Comparison of ENCODE assay signal across 36 cellular contexts in genomic region chr10:72862957-72863356, GRCh38. TPM values are rescaled to one million over a fixed set of nuclear protein-coding genes. Genes with fewer than 3 reads are reported as not detected.
"Had no signal": no experiment of that assay in that cellular context is flagged by ENCODE, and none has a peak within 500 bp of the region (broad histone marks: within the 10 kb centered on the region; RNA-seq: fewer than 3 reads in every experiment).

No MANE protein-coding gene starts in this region.

- DNase-seq: activated CD4-positive, alpha-beta memory T cell treated with anti-CD3 and anti-CD28 coated beads, Interleukin-2, amount 10 ng/mL, durations not matched to agents 7 days and 5 days; activated CD4-positive, alpha-beta T cell treated with anti-CD3 and anti-CD28 coated beads for 1 hour; activated CD4-positive, alpha-beta T cell treated with anti-CD3 and anti-CD28 coated beads for 36 hours; activated CD4-positive, alpha-beta T cell treated with anti-CD3 and anti-CD28 coated beads for 48 hours; activated CD4-positive, alpha-beta T cell treated with anti-CD3 and anti-CD28 coated beads, Interleukin-2, amount 10 ng/mL, durations not matched to agents 7 days and 5 days; activated CD4-positive, alpha-beta T cell treated with anti-CD3 and anti-CD28 coated beads, Interleukin-2, amount 50 U/mL, for 48 hours; activated CD4-positive, CD25-positive, alpha-beta regulatory T cell; activated CD8-positive, alpha-beta memory T cell treated with anti-CD3 and anti-CD28 coated beads for 24 hours; activated CD8-positive, alpha-beta memory T cell treated with anti-CD3 and anti-CD28 coated beads, Interleukin-2, amount 10 ng/mL, durations not matched to agents 7 days and 5 days; activated CD8-positive, alpha-beta memory T cell treated with anti-CD3 and anti-CD28 coated beads, Interleukin-2, amount 50 U/mL, for 48 hours; activated CD8-positive, alpha-beta T cell treated with anti-CD3 and anti-CD28 coated beads, Interleukin-2, amount 10 ng/mL, durations not matched to agents 7 days and 5 days; activated effector memory CD4-positive, alpha-beta T cell treated with anti-CD3 and anti-CD28 coated beads, Interleukin-2, amount 50 U/mL, for 16 hours; activated gamma-delta T cell treated with Interleukin-2 at 50 U/mL for 16 hours; activated naive CD4-positive, alpha-beta T cell; activated naive CD4-positive, alpha-beta T cell treated with anti-CD3 and anti-CD28 coated beads for 36 hours; activated naive CD4-positive, alpha-beta T cell treated with anti-CD3 and anti-CD28 coated beads, Interleukin-2, amount 50 U/mL, for 16 hours; activated naive CD8-positive, alpha-beta T cell treated with anti-CD3 and anti-CD28 coated beads for 36 hours; activated T-cell treated with anti-CD3 and anti-CD28 coated beads, Interleukin-2, amount 50 U/mL, for 24 hours; activated T-cell treated with anti-CD3 and anti-CD28 coated beads, Interleukin-2, amount 50 U/mL, for 48 hours; adrenal gland; amniotic stem cell; aorta; body of pancreas; brain microvascular endothelial cell; central memory CD4-positive, alpha-beta T cell; T-helper 2 cell; T-helper 9 cell had no signal

- H3K9me3 Mint-ChIP-seq: activated CD4-positive, alpha-beta memory T cell treated with anti-CD3 and anti-CD28 coated beads, Interleukin-2, amount 10 ng/mL, durations not matched to agents 7 days and 5 days; activated CD4-positive, alpha-beta T cell treated with anti-CD3 and anti-CD28 coated beads, Interleukin-2, amount 10 ng/mL, durations not matched to agents 7 days and 5 days; activated naive CD4-positive, alpha-beta T cell treated with anti-CD3 and anti-CD28 coated beads for 36 hours; activated naive CD4-positive, alpha-beta T cell treated with anti-CD3 and anti-CD28 coated beads, Interleukin-2, amount 50 U/mL, for 72 hours; activated naive CD8-positive, alpha-beta T cell treated with anti-CD3 and anti-CD28 coated beads for 36 hours; activated T-cell treated with anti-CD3 and anti-CD28 coated beads, Interleukin-2, amount 50 U/mL, for 24 hours; activated T-helper 17 cell treated with anti-CD3 and anti-CD28 coated beads, Interleukin-2, amount 50 U/mL, for 72 hours; T-helper 1 cell treated with Interleukin-12 subunit alpha and Interleukin-12 subunit beta and Interleukin-4 antibody, amounts not matched to agents 30 μg/mL and 1 μg/mL, for 36 hours; T-helper 2 cell treated with Interferon-gamma antibody and Interleukin-4, amounts not matched to agents 5 μg/mL and 100 μg/mL, for 36 hours had no signal

- H3K9me3 ChIP-seq: adrenal gland, body of pancreas, breast epithelium had no signal

- H3K4me1 Mint-ChIP-seq: activated CD4-positive, alpha-beta memory T cell treated with anti-CD3 and anti-CD28 coated beads, Interleukin-2, amount 10 ng/mL, durations not matched to agents 7 days and 5 days; activated CD4-positive, alpha-beta T cell treated with anti-CD3 and anti-CD28 coated beads for 36 hours; activated CD4-positive, alpha-beta T cell treated with anti-CD3 and anti-CD28 coated beads, Interleukin-2, amount 10 ng/mL, durations not matched to agents 7 days and 5 days; activated CD8-positive, alpha-beta memory T cell treated with anti-CD3 and anti-CD28 coated beads, Interleukin-2, amount 10 ng/mL, durations not matched to agents 7 days and 5 days; activated naive CD8-positive, alpha-beta T cell treated with anti-CD3 and anti-CD28 coated beads for 36 hours; activated T-helper 17 cell treated with anti-CD3 and anti-CD28 coated beads, Interleukin-2, amount 50 U/mL, for 72 hours had no signal

- H3K4me3 Mint-ChIP-seq: activated CD4-positive, alpha-beta memory T cell treated with anti-CD3 and anti-CD28 coated beads, Interleukin-2, amount 10 ng/mL, durations not matched to agents 7 days and 5 days; activated CD4-positive, alpha-beta T cell treated with anti-CD3 and anti-CD28 coated beads for 36 hours; activated CD4-positive, alpha-beta T cell treated with anti-CD3 and anti-CD28 coated beads, Interleukin-2, amount 10 ng/mL, durations not matched to agents 7 days and 5 days; activated CD8-positive, alpha-beta memory T cell treated with anti-CD3 and anti-CD28 coated beads, Interleukin-2, amount 10 ng/mL, durations not matched to agents 7 days and 5 days; activated CD8-positive, alpha-beta T cell treated with anti-CD3 and anti-CD28 coated beads, Interleukin-2, amount 10 ng/mL, durations not matched to agents 7 days and 5 days; activated naive CD4-positive, alpha-beta T cell treated with anti-CD3 and anti-CD28 coated beads for 36 hours; activated naive CD8-positive, alpha-beta T cell treated with anti-CD3 and anti-CD28 coated beads for 36 hours; activated T-cell treated with anti-CD3 and anti-CD28 coated beads, Interleukin-2, amount 50 U/mL, for 24 hours; activated T-helper 17 cell treated with anti-CD3 and anti-CD28 coated beads, Interleukin-2, amount 50 U/mL, for 72 hours; T-helper 1 cell treated with Interleukin-12 subunit alpha and Interleukin-12 subunit beta and Interleukin-4 antibody, amounts not matched to agents 30 μg/mL and 1 μg/mL, for 36 hours; T-helper 2 cell treated with Interferon-gamma antibody and Interleukin-4, amounts not matched to agents 5 μg/mL and 100 μg/mL, for 36 hours had no signal

- H3K27me3 ChIP-seq: adrenal gland, body of pancreas, brain microvascular endothelial cell, breast epithelium had no signal

- H3K27me3 Mint-ChIP-seq: activated CD4-positive, alpha-beta memory T cell treated with anti-CD3 and anti-CD28 coated beads, Interleukin-2, amount 10 ng/mL, durations not matched to agents 7 days and 5 days; activated CD4-positive, alpha-beta T cell treated with anti-CD3 and anti-CD28 coated beads for 36 hours; activated CD4-positive, alpha-beta T cell treated with anti-CD3 and anti-CD28 coated beads, Interleukin-2, amount 10 ng/mL, durations not matched to agents 7 days and 5 days; activated CD8-positive, alpha-beta memory T cell treated with anti-CD3 and anti-CD28 coated beads, Interleukin-2, amount 10 ng/mL, durations not matched to agents 7 days and 5 days; activated naive CD8-positive, alpha-beta T cell treated with anti-CD3 and anti-CD28 coated beads for 36 hours; activated T-cell treated with anti-CD3 and anti-CD28 coated beads, Interleukin-2, amount 50 U/mL, for 24 hours; activated T-helper 17 cell treated with anti-CD3 and anti-CD28 coated beads, Interleukin-2, amount 50 U/mL, for 72 hours had no signal

- ATAC-seq: activated CD4-positive, alpha-beta T cell treated with anti-CD3 and anti-CD28 coated beads for 36 hours; activated CD4-positive, CD25-positive, alpha-beta regulatory T cell treated with anti-CD3 and anti-CD28 coated beads, Interleukin-2, amount 50 U/mL, for 24 hours; activated CD8-positive, alpha-beta memory T cell treated with anti-CD3 and anti-CD28 coated beads, Interleukin-2, amount 10 ng/mL, durations not matched to agents 7 days and 5 days; activated CD8-positive, alpha-beta T cell treated with anti-CD3 and anti-CD28 coated beads, Interleukin-2, amount 10 ng/mL, durations not matched to agents 7 days and 5 days; activated naive CD4-positive, alpha-beta T cell treated with anti-CD3 and anti-CD28 coated beads, Interleukin-2, amount 50 U/mL, for 72 hours; activated T-helper 17 cell treated with anti-CD3 and anti-CD28 coated beads, Interleukin-2, amount 50 U/mL, for 72 hours; body of pancreas had no signal

- H3K36me3 ChIP-seq: adrenal gland, brain microvascular endothelial cell, breast epithelium had no signal

- H3K36me3 Mint-ChIP-seq: activated naive CD4-positive, alpha-beta T cell treated with anti-CD3 and anti-CD28 coated beads, Interleukin-2, amount 50 U/mL, for 72 hours had no signal

- H3K4me3 ChIP-seq: adrenal gland, body of pancreas, breast epithelium had no signal

- H3K27ac ChIP-seq: adrenal gland, body of pancreas, brain microvascular endothelial cell, breast epithelium, VCaP had no signal

- FAIRE-seq: astrocyte, TTC549 had no signal

- H3K4me1 ChIP-seq: adrenal gland, body of pancreas, breast epithelium had no signal

- H3K27ac Mint-ChIP-seq: activated CD4-positive, alpha-beta memory T cell treated with anti-CD3 and anti-CD28 coated beads, Interleukin-2, amount 10 ng/mL, durations not matched to agents 7 days and 5 days; activated CD4-positive, alpha-beta T cell treated with anti-CD3 and anti-CD28 coated beads for 36 hours; activated CD4-positive, alpha-beta T cell treated with anti-CD3 and anti-CD28 coated beads, Interleukin-2, amount 10 ng/mL, durations not matched to agents 7 days and 5 days; activated CD8-positive, alpha-beta memory T cell treated with anti-CD3 and anti-CD28 coated beads, Interleukin-2, amount 10 ng/mL, durations not matched to agents 7 days and 5 days; activated CD8-positive, alpha-beta T cell treated with anti-CD3 and anti-CD28 coated beads, Interleukin-2, amount 10 ng/mL, durations not matched to agents 7 days and 5 days; activated naive CD4-positive, alpha-beta T cell treated with anti-CD3 and anti-CD28 coated beads for 36 hours; activated naive CD4-positive, alpha-beta T cell treated with anti-CD3 and anti-CD28 coated beads, Interleukin-2, amount 50 U/mL, for 72 hours; activated naive CD8-positive, alpha-beta T cell treated with anti-CD3 and anti-CD28 coated beads for 36 hours; activated T-cell treated with anti-CD3 and anti-CD28 coated beads, Interleukin-2, amount 50 U/mL, for 24 hours; activated T-helper 17 cell treated with anti-CD3 and anti-CD28 coated beads, Interleukin-2, amount 50 U/mL, for 72 hours; T-helper 1 cell treated with Interleukin-12 subunit alpha and Interleukin-12 subunit beta and Interleukin-4 antibody, amounts not matched to agents 30 μg/mL and 1 μg/mL, for 36 hours; T-helper 2 cell treated with Interferon-gamma antibody and Interleukin-4, amounts not matched to agents 5 μg/mL and 100 μg/mL, for 36 hours had no signal

RNA-seq across cellular contexts. Expression of gene OIT3, which starts 30.6 kb away (rescaled TPM):
- total RNA-seq: activated CD4-positive, alpha-beta memory T cell treated with anti-CD3 and anti-CD28 coated beads, Interleukin-2, amount 10 ng/mL, durations not matched to agents 7 days and 5 days; activated CD4-positive, alpha-beta T cell treated with anti-CD3 and anti-CD28 coated beads for 36 hours; activated CD4-positive, alpha-beta T cell treated with anti-CD3 and anti-CD28 coated beads, Interleukin-2, amount 10 ng/mL, durations not matched to agents 7 days and 5 days; activated CD8-positive, alpha-beta memory T cell treated with anti-CD3 and anti-CD28 coated beads, Interleukin-2, amount 10 ng/mL, durations not matched to agents 7 days and 5 days; activated CD8-positive, alpha-beta T cell treated with anti-CD3 and anti-CD28 coated beads, Interleukin-2, amount 10 ng/mL, durations not matched to agents 7 days and 5 days; activated naive CD4-positive, alpha-beta T cell treated with anti-CD3 and anti-CD28 coated beads for 36 hours; activated naive CD4-positive, alpha-beta T cell treated with anti-CD3 and anti-CD28 coated beads, Interleukin-2, amount 50 U/mL, for 72 hours; activated naive CD8-positive, alpha-beta T cell treated with anti-CD3 and anti-CD28 coated beads for 36 hours; activated T-helper 17 cell treated with anti-CD3 and anti-CD28 coated beads, Interleukin-2, amount 50 U/mL, for 72 hours; body of pancreas had no signal
